Comparison of ENCODE assay signal across 27 cellular contexts in the genomic region with DNA sequence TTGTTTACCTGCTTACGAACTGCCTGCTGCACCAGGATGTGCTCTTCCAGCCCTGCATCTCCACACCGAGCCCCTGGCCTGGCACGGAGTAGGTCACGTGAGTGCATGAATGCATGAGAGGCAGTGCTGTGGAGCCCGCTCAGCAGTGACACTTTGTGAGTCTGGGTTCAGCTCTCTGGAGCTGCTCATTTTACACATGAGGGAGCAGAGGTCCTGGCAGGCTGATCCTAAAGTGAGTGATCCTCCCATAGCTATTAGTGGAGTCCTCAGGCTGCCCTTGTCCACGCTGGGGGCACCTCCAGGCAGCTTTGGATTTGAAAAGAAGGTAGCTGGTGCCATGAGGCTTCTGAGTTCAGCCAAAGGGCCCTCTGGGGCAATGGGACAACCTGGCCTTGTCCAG.
"Had no signal": no experiment of that assay in that cellular context is flagged by ENCODE, and none has a peak within 500 bp of the region (broad histone marks: within the 10 kb centered on the region; RNA-seq: fewer than 3 reads in every experiment).

No MANE protein-coding gene starts in this region.

- H3K27ac Mint-ChIP-seq: activated CD4-positive, alpha-beta memory T cell treated with anti-CD3 and anti-CD28 coated beads, Interleukin-2, amount 10 ng/mL, durations not matched to agents 7 days and 5 days; activated CD4-positive, alpha-beta T cell treated with anti-CD3 and anti-CD28 coated beads, Interleukin-2, amount 10 ng/mL, durations not matched to agents 7 days and 5 days; activated naive CD4-positive, alpha-beta T cell treated with anti-CD3 and anti-CD28 coated beads for 36 hours; activated naive CD8-positive, alpha-beta T cell; activated T-helper 17 cell treated with anti-CD3 and anti-CD28 coated beads, Interleukin-2, amount 50 U/mL, for 72 hours had no signal

- H3K27me3 Mint-ChIP-seq: activated naive CD8-positive, alpha-beta T cell had no signal

- H3K36me3 Mint-ChIP-seq: activated naive CD8-positive, alpha-beta T cell; brain had no signal

- H3K9me3 ChIP-seq: SK-N-SH had no signal

- DNase-seq: activated CD4-positive, alpha-beta memory T cell treated with anti-CD3 and anti-CD28 coated beads, Interleukin-2, amount 10 ng/mL, durations not matched to agents 7 days and 5 days; activated CD4-positive, alpha-beta T cell treated with anti-CD3 and anti-CD28 coated beads, Interleukin-2, amount 10 ng/mL, durations not matched to agents 7 days and 5 days; activated CD4-positive, CD25-positive, alpha-beta regulatory T cell; activated gamma-delta T cell; activated naive CD4-positive, alpha-beta T cell treated with anti-CD3 and anti-CD28 coated beads for 36 hours; activated T-cell treated with anti-CD3 and anti-CD28 coated beads for 4 hours; activated T-cell treated with anti-CD3 and anti-CD28 coated beads, Interleukin-2, amount 50 U/mL, for 48 hours; amygdala; NCI-H1092; NCI-H1417; NCI-H1930; NCI-H2107; NCI-H510A treated with DMSO at 0.1 percent for 48 hours; NCI-H69; NK-92 treated with Interleukin-12 subunit alpha and Interleukin-12 subunit beta, amount 100 ng/mL, for 24 hours; OCI-M1; RPMI8226; SK-N-SH; T-helper 1 cell had no signal

- ATAC-seq: activated T-helper 17 cell treated with anti-CD3 and anti-CD28 coated beads, Interleukin-2, amount 50 U/mL, for 72 hours; Panc1; Right ventricle myocardium inferior had no signal

- FAIRE-seq: astrocyte had no signal

- H3K4me3 Mint-ChIP-seq: activated CD4-positive, alpha-beta memory T cell treated with anti-CD3 and anti-CD28 coated beads, Interleukin-2, amount 10 ng/mL, durations not matched to agents 7 days and 5 days; activated CD4-positive, alpha-beta T cell treated with anti-CD3 and anti-CD28 coated beads, Interleukin-2, amount 10 ng/mL, durations not matched to agents 7 days and 5 days; activated naive CD4-positive, alpha-beta T cell treated with anti-CD3 and anti-CD28 coated beads for 36 hours; activated naive CD8-positive, alpha-beta T cell; activated T-helper 17 cell treated with anti-CD3 and anti-CD28 coated beads, Interleukin-2, amount 50 U/mL, for 72 hours; brain; central memory CD8-positive, alpha-beta T cell had no signal

- H3K4me2 ChIP-seq: SK-N-SH had no signal

- H3K9me3 Mint-ChIP-seq: activated CD4-positive, alpha-beta memory T cell treated with anti-CD3 and anti-CD28 coated beads, Interleukin-2, amount 10 ng/mL, durations not matched to agents 7 days and 5 days; activated CD4-positive, alpha-beta T cell treated with anti-CD3 and anti-CD28 coated beads, Interleukin-2, amount 10 ng/mL, durations not matched to agents 7 days and 5 days; activated naive CD4-positive, alpha-beta T cell treated with anti-CD3 and anti-CD28 coated beads for 36 hours; activated T-helper 17 cell treated with anti-CD3 and anti-CD28 coated beads, Interleukin-2, amount 50 U/mL, for 72 hours; brain; central memory CD8-positive, alpha-beta T cell had no signal

- H3K9ac ChIP-seq: SK-N-SH had no signal

- H3K27ac ChIP-seq: VCaP had no signal

- H3K4me1 Mint-ChIP-seq: activated CD4-positive, alpha-beta memory T cell treated with anti-CD3 and anti-CD28 coated beads, Interleukin-2, amount 10 ng/mL, durations not matched to agents 7 days and 5 days; activated CD4-positive, alpha-beta T cell treated with anti-CD3 and anti-CD28 coated beads, Interleukin-2, amount 10 ng/mL, durations not matched to agents 7 days and 5 days; activated T-helper 17 cell treated with anti-CD3 and anti-CD28 coated beads, Interleukin-2, amount 50 U/mL, for 72 hours; central memory CD8-positive, alpha-beta T cell had no signal
